ENCODE assay signal across 8 cellular contexts in genomic region chr17:58691701-58692238, GRCh38. TPM values are rescaled to one million over a fixed set of nuclear protein-coding genes. Genes with fewer than 3 reads are reported as not detected.
A peak's percentile ranks its signal among the peaks of the same experiment; 100 is the strongest.
DNase-seq lines count a peak whose midpoint lies in the region; ATAC-seq and TF ChIP-seq lines count a peak whose summit lies in the region.

A gene with protein sequence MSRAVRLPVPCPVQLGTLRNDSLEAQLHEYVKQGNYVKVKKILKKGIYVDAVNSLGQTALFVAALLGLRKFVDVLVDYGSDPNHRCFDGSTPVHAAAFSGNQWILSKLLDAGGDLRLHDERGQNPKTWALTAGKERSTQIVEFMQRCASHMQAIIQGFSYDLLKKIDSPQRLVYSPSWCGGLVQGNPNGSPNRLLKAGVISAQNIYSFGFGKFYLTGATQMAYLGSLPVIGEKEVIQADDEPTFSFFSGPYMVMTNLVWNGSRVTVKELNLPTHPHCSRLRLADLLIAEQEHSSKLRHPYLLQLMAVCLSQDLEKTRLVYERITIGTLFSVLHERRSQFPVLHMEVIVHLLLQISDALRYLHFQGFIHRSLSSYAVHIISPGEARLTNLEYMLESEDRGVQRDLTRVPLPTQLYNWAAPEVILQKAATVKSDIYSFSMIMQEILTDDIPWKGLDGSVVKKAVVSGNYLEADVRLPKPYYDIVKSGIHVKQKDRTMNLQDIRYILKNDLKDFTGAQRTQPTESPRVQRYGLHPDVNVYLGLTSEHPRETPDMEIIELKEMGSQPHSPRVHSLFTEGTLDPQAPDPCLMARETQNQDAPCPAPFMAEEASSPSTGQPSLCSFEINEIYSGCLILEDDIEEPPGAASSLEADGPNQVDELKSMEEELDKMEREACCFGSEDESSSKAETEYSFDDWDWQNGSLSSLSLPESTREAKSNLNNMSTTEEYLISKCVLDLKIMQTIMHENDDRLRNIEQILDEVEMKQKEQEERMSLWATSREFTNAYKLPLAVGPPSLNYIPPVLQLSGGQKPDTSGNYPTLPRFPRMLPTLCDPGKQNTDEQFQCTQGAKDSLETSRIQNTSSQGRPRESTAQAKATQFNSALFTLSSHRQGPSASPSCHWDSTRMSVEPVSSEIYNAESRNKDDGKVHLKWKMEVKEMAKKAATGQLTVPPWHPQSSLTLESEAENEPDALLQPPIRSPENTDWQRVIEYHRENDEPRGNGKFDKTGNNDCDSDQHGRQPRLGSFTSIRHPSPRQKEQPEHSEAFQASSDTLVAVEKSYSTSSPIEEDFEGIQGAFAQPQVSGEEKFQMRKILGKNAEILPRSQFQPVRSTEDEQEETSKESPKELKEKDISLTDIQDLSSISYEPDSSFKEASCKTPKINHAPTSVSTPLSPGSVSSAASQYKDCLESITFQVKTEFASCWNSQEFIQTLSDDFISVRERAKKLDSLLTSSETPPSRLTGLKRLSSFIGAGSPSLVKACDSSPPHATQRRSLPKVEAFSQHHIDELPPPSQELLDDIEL (N-terminal part only) (minus strand): TSS chr17:58692045. CDS start chr17:58652001, 40,044 bp downstream.

- DNase-seq in activated CD4-positive, alpha-beta T cell treated with anti-CD3 and anti-CD28 coated beads, Interleukin-2, amount 10 ng/mL, durations not matched to agents 7 days and 5 days, result no peak
- no peak for DNase-seq in activated CD4-positive, alpha-beta T cell treated with anti-CD3 and anti-CD28 coated beads for 1 hour
- DNase-seq in adipocyte (ENCODE audit: low read depth) (no peak), tibial artery (no peak), DMS 273 treated with DMSO at 0.1 percent for 48 hours (lab: John Stamatoyannopoulos, UW) (no peak), NK-92 (lab: John Stamatoyannopoulos, UW; ENCODE audit: unreplicated experiment) (no peak)

- no peaks in the 10 kb centered on the region for H3K9me3 Mint-ChIP-seq in activated CD4-positive, alpha-beta T cell treated with anti-CD3 and anti-CD28 coated beads, Interleukin-2, amount 10 ng/mL, durations not matched to agents 7 days and 5 days

- H3K27ac ChIP-seq in liver (ENCODE audit: low read depth in 1 of 2, low read length in 2 of 2) (peak within 1 kb of the TSS; percentile 75 to 86), tibial artery (peak within 1 kb of the TSS; percentile 80 to 86)

- H3K4me1 ChIP-seq in adipocyte (ENCODE audit: control insufficient read depth, insufficient read depth, low read length) (peaks cover 11% of the 10 kb centered on the region), liver (ENCODE audit: control insufficient read depth in 4 of 4, insufficient read depth in 4 of 4, low read length in 3 of 4) (peaks cover 4 to 17% (median 12%) of the 10 kb centered on the region in 4 donors), tibial artery (peaks cover 0 to 17% (median 7%) of the 10 kb centered on the region in 4 donors)

- intact Hi-C loops in tibial artery (cut with DNase I; ENCODE audit: low total_unique reads), result loop anchor here (10.0 kb wide), 1 partner anchor 167 kb away; no protein-coding TSS in a partner anchor

- H3K36me3 Mint-ChIP-seq in activated CD4-positive, alpha-beta T cell treated with anti-CD3 and anti-CD28 coated beads, Interleukin-2, amount 10 ng/mL, durations not matched to agents 7 days and 5 days (ENCODE audit: low read depth), result peaks cover 27% of the 10 kb centered on the region

- H3K4me3 Mint-ChIP-seq in activated CD4-positive, alpha-beta T cell treated with anti-CD3 and anti-CD28 coated beads, Interleukin-2, amount 10 ng/mL, durations not matched to agents 7 days and 5 days, result peak within 1 kb of the TSS; percentile 92

- CTCF ChIA-PET in activated CD4-positive, alpha-beta T cell treated with anti-CD3 and anti-CD28 coated beads, Interleukin-2, amount 10 ng/mL, durations not matched to agents 7 days and 5 days (lab: Charles Lee), result interaction anchor here (0.8 to 1.3 kb wide), 3 partner anchors 10 to 173 kb away, joined by 3 read pairs; no protein-coding TSS in a partner anchor

- H3K4me1 Mint-ChIP-seq in activated CD4-positive, alpha-beta T cell treated with anti-CD3 and anti-CD28 coated beads, Interleukin-2, amount 10 ng/mL, durations not matched to agents 7 days and 5 days, result peaks cover 38% of the 10 kb centered on the region

- H3K27me3 Mint-ChIP-seq in activated CD4-positive, alpha-beta T cell treated with anti-CD3 and anti-CD28 coated beads, Interleukin-2, amount 10 ng/mL, durations not matched to agents 7 days and 5 days, result no peaks in the 10 kb centered on the region

- H3K36me3 ChIP-seq in adipocyte (ENCODE audit: control insufficient read depth, insufficient read depth, low read length, severe bottlenecking) (peaks cover 3% of the 10 kb centered on the region), liver (ENCODE audit: control insufficient read depth in 4 of 4, insufficient read depth in 3 of 4, low read depth in 1 of 4, low read length in 3 of 4) (peaks cover 0 to 2% (median 0%) of the 10 kb centered on the region in 4 donors), tibial artery (peaks cover 0 to 6% (median 6%) of the 10 kb centered on the region in 3 donors)

- H3K9me3 ChIP-seq in adipocyte (ENCODE audit: control insufficient read depth, low read length), result no peaks in the 10 kb centered on the region
- H3K9me3 ChIP-seq in liver (ENCODE audit: control insufficient read depth in 4 of 4, low read length in 3 of 4), result no peaks in the 10 kb centered on the region
- H3K9me3 ChIP-seq in tibial artery, result no peaks in the 10 kb centered on the region

- peak within 1 kb of the TSS; percentile 95 for H3K27ac Mint-ChIP-seq in activated CD4-positive, alpha-beta T cell treated with anti-CD3 and anti-CD28 coated beads, Interleukin-2, amount 10 ng/mL, durations not matched to agents 7 days and 5 days

- H3K4me3 ChIP-seq in adipocyte (ENCODE audit: low read length) (peak within 1 kb of the TSS; percentile 83), liver (ENCODE audit: low read depth in 1 of 3, low read length in 3 of 3) (peak within 1 kb of the TSS; percentile 59 to 98 (median 95)), tibial artery (peak within 1 kb of the TSS; percentile 62 to 78)

- TF ChIP-seq RAD21 in liver (IDR thresholded peaks at IDR 0.05), result no peak

- POLR2A ChIA-PET in activated CD4-positive, alpha-beta T cell treated with anti-CD3 and anti-CD28 coated beads, Interleukin-2, amount 10 ng/mL, durations not matched to agents 7 days and 5 days (lab: Charles Lee), result interaction anchor here (1.6 kb wide), 1 partner anchor 60 kb away, joined by 19 read pairs; no protein-coding TSS in a partner anchor

- 87% methylated on average over 19 of the region's 19 CpGs for WGBS in liver

- H3K27me3 ChIP-seq in adipocyte (replicated peaks; ENCODE audit: control insufficient read depth, insufficient read depth, low read length), result no peaks in the 10 kb centered on the region
- no peaks in the 10 kb centered on the region for H3K27me3 ChIP-seq in liver (ENCODE audit: control insufficient read depth in 4 of 4, insufficient read depth in 4 of 4, low read length in 3 of 4)
- H3K27me3 ChIP-seq in tibial artery, result no peaks in the 10 kb centered on the region

- no peak for TF ChIP-seq CTCF in liver (IDR thresholded peaks at IDR 0.05; ENCODE audit: low read depth, low read length, missing input control)
- TF ChIP-seq CTCF in tibial artery (IDR thresholded peaks at IDR 0.05), result no peak

- peak within 1 kb of the TSS; percentile 87 for H3K9ac ChIP-seq in adipocyte (ENCODE audit: low read length)
- H3K9ac ChIP-seq in liver (ENCODE audit: low read depth in 1 of 2, low read length in 2 of 2), result peak within 1 kb of the TSS; percentile 95 to 97

- ATAC-seq in GM19324 (IDR thresholded peaks at IDR 0.05; ENCODE audit: low FRiP score, unreplicated experiment), result no peak

TF ChIP-seq in liver, 16 proteins besides CTCF, POLR2A, EP300 and RAD21:
- TF ChIP-seq, protein P1, sequence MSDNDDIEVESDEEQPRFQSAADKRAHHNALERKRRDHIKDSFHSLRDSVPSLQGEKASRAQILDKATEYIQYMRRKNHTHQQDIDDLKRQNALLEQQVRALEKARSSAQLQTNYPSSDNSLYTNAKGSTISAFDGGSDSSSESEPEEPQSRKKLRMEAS (IDR thresholded peaks at IDR 0.05), result no peak
- TF ChIP-seq EGR1 (IDR thresholded peaks at IDR 0.05; ENCODE audit: low read depth in 2 of 2), result no peak
TF ChIP-seq in liver: peak in this region for 0.

RNA-seq across cellular contexts. Expression of the gene that starts here (rescaled TPM):
- under 1 TPM; 0.27 to 0.50 TPM for total RNA-seq in activated CD4-positive, alpha-beta T cell treated with anti-CD3 and anti-CD28 coated beads, Interleukin-2, amount 10 ng/mL, durations not matched to agents 7 days and 5 days
- total RNA-seq in liver, result under 1 TPM; 0.14 to 0.17 TPM
- polyA plus RNA-seq in liver, result under 1 TPM; 0.01 to 0.13 TPM
